In genomic region chr5:118199801-118200200, GRCh38 we compare ENCODE assay signal across 35 cellular contexts.
"Had no signal": no experiment of that assay in that cellular context is flagged by ENCODE, and none has a peak within 500 bp of the region (broad histone marks: within the 10 kb centered on the region; RNA-seq: fewer than 3 reads in every experiment).

No MANE protein-coding gene starts in this region.

- H3K4me3 ChIP-seq: MG63 had no signal

- H3K9me3 ChIP-seq: MG63 had no signal

- DNase-seq: Karpas-422, Kasumi-1, MG63, MM.1S, MV-4-11, NCI-H1048, NCI-H1092, NCI-H1092 treated with DMSO at 0.1 percent for 48 hours, NCI-H1105, NCI-H1105 treated with DMSO at 0.1 percent for 48 hours, NCI-H1417, NCI-H1417 treated with DMSO at 0.1 percent for 48 hours, NCI-H1436, NCI-H1436 treated with DMSO at 0.1 percent for 48 hours, NCI-H146, NCI-H1694, NCI-H1694 treated with DMSO at 0.1 percent for 48 hours, NCI-H187, NCI-H187 treated with DMSO at 0.1 percent for 48 hours, NCI-H1930, NCI-H2029, NCI-H2029 treated with DMSO at 0.1 percent for 48 hours, NCI-H2081, NCI-H2081 treated with DMSO at 0.1 percent for 48 hours, NCI-H2107, NCI-H2171, NCI-H2171 treated with DMSO at 0.1 percent for 48 hours, NCI-H2227 treated with DMSO at 0.1 percent for 48 hours, NCI-H226, NCI-H345, NCI-H446, NCI-H446 treated with DMSO at 0.1 percent for 48 hours, NCI-H510A, NCI-H510A treated with DMSO at 0.1 percent for 48 hours, NCI-H524 had no signal

- H3K27me3 ChIP-seq: MG63 had no signal

- H3K36me3 ChIP-seq: MG63 had no signal
